ENCODE assay signal across 9 cellular contexts in genomic region chrX:68822641-68823410, GRCh38. TPM values are rescaled to one million over a fixed set of nuclear protein-coding genes. Genes with fewer than 3 reads are reported as not detected.
DNase-seq lines count a peak whose midpoint lies in the region; ATAC-seq and TF ChIP-seq lines count a peak whose summit lies in the region.
"Had no signal": no experiment of that assay in that cellular context is flagged by ENCODE, and none has a peak within 500 bp of the region (broad histone marks: within the 10 kb centered on the region; RNA-seq: fewer than 3 reads in every experiment).

No MANE protein-coding gene starts in this region.

- peak; percentile 41 for DNase-seq in GM10248 (ENCODE audit: extremely low spot score)
- DNase-seq in KBM-7: peak; percentile 62
- peak; percentile 59 to 81 for DNase-seq in cardiac muscle cell (ENCODE audit: low read depth in 1 of 2, low spot score in 1 of 2)
- peak; percentile 72 for DNase-seq in sciatic nerve (ENCODE audit: low spot score)
- DNase-seq in NCI-H2029 treated with DMSO at 0.1 percent for 48 hours (lab: John Stamatoyannopoulos, UW): no peak

- peak overlapping the region; percentile 57 for H2AFZ ChIP-seq in ACC112 (ENCODE audit: low read length, unreplicated experiment)

- TF ChIP-seq CTCF in GM10248 (IDR thresholded peaks at IDR 0.05; ENCODE audit: control extremely low read depth, extremely low read depth, low read depth, missing control alignments): peak; percentile 40
- TF ChIP-seq CTCF in VCaP (conservative IDR thresholded peaks at IDR 0.05): peak; percentile 81
- TF ChIP-seq CTCF in cardiac muscle cell (IDR thresholded peaks at IDR 0.05; ENCODE audit: low read depth, low read length): peak; percentile 65

- H3K4me3 ChIP-seq in ACC112 (ENCODE audit: low read depth, low read length) (no peak overlapping the region), cardiac muscle cell (no peak overlapping the region)

- CTCF ChIA-PET in GM10248 (lab: Yijun Ruan, JAX): interaction anchor here (0.9 to 1.2 kb wide), 5 partner anchors 12 to 399 kb away, joined by 3 to 5 read pairs (median 4); no protein-coding TSS in a partner anchor

- intact Hi-C loops in sciatic nerve (cut with DNase I): no loop called here

- ATAC-seq in sciatic nerve (peak; percentile 89), GM19452 (IDR thresholded peaks at IDR 0.05; ENCODE audit: unreplicated experiment) (no peak)

- no peaks in the 10 kb centered on the region for H3K36me3 ChIP-seq in ACC112 (ENCODE audit: insufficient read depth, low read length)
- H3K36me3 ChIP-seq in cardiac muscle cell: no peaks in the 10 kb centered on the region

- H3K4me1 ChIP-seq in ACC112 (ENCODE audit: control insufficient read depth, insufficient read depth, low read length, unreplicated experiment) (peaks cover 17% of the 10 kb centered on the region), cardiac muscle cell (ENCODE audit: low read depth) (no peaks in the 10 kb centered on the region)

- POLR2A ChIA-PET in GM10248 (lab: Yijun Ruan, JAX): no interaction called here

- H3K27ac ChIP-seq in ACC112 (ENCODE audit: low read depth, low read length): no peak overlapping the region
- H3K27ac ChIP-seq in VCaP: no peak overlapping the region
- H3K27ac ChIP-seq in cardiac muscle cell: no peak overlapping the region
- H3K27ac ChIP-seq: epithelial cell of prostate had no signal

- no peaks in the 10 kb centered on the region for H3K79me2 ChIP-seq in ACC112 (ENCODE audit: control insufficient read depth, insufficient read depth, low read length, unreplicated experiment)

- in situ Hi-C loops in KBM-7 (cut with MboI; ENCODE audit: low pct_unique_long_range_greater_than_20kb, low sequenced_read_pairs): loop anchor here (10.0 kb wide), 1 partner anchor 402 kb away; no protein-coding TSS in a partner anchor

- H3K9me3 ChIP-seq in cardiac muscle cell (ENCODE audit: low read depth): no peaks in the 10 kb centered on the region

- H3K27me3 ChIP-seq in ACC112 (ENCODE audit: insufficient read depth, low read length) (no peaks in the 10 kb centered on the region), cardiac muscle cell (no peaks in the 10 kb centered on the region)

RNA-seq across cellular contexts. Expression of gene EFNB1, which starts 6.0 kb away (rescaled TPM):
- total RNA-seq in cardiac muscle cell (43.6 and 46.0 TPM in 2 replicates), sciatic nerve (69.5 TPM)
- 27.2 and 29.9 TPM in 2 replicates for polyA plus RNA-seq in cardiac muscle cell
